Comparison of ENCODE assay signal across 2 cellular contexts in the genomic region with DNA sequence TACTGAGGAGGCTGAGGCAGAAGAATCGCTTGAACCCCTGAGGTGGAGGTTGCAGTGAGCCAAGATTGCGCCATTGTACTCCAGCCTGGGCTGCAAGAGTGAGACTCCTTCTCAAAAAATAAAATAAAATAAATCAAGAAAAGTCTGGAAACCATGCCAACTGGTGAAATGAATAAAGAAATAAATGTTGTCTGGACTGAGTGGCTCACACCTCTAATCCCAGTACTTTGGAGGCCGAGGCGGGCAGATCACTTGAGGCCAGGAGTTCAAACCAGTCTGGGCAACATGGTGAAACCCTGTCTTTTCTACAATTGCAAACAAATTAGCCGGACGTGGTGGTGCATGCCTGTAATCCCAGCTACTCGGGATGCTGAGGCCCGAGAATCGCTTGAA.
TF ChIP-seq lines count a peak whose summit lies in the region.

No MANE protein-coding gene starts in this region.

TF ChIP-seq in K562, 482 proteins besides CTCF, POLR2A, EP300 and RAD21 (continued from another document and continues in another):
- TF ChIP-seq, protein P1, sequence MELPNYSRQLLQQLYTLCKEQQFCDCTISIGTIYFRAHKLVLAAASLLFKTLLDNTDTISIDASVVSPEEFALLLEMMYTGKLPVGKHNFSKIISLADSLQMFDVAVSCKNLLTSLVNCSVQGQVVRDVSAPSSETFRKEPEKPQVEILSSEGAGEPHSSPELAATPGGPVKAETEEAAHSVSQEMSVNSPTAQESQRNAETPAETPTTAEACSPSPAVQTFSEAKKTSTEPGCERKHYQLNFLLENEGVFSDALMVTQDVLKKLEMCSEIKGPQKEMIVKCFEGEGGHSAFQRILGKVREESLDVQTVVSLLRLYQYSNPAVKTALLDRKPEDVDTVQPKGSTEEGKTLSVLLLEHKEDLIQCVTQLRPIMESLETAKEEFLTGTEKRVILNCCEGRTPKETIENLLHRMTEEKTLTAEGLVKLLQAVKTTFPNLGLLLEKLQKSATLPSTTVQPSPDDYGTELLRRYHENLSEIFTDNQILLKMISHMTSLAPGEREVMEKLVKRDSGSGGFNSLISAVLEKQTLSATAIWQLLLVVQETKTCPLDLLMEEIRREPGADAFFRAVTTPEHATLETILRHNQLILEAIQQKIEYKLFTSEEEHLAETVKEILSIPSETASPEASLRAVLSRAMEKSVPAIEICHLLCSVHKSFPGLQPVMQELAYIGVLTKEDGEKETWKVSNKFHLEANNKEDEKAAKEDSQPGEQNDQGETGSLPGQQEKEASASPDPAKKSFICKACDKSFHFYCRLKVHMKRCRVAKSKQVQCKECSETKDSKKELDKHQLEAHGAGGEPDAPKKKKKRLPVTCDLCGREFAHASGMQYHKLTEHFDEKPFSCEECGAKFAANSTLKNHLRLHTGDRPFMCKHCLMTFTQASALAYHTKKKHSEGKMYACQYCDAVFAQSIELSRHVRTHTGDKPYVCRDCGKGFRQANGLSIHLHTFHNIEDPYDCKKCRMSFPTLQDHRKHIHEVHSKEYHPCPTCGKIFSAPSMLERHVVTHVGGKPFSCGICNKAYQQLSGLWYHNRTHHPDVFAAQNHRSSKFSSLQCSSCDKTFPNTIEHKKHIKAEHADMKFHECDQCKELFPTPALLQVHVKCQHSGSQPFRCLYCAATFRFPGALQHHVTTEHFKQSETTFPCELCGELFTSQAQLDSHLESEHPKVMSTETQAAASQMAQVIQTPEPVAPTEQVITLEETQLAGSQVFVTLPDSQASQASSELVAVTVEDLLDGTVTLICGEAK (IDR thresholded peaks at IDR 0.05): peak; percentile 57; the same call in 1 of the 2 replicates
- TF ChIP-seq, protein P1 (CRISPR knock-in tag; IDR thresholded peaks at IDR 0.05): no peak
- TF ChIP-seq FOSL1 (tag; conservative IDR thresholded peaks at IDR 0.05) (no peak), ZNF699 (CRISPR knock-in tag; IDR thresholded peaks at IDR 0.05; ENCODE audit: insufficient replicate concordance) (no peak), CEBPG (CRISPR knock-in tag; IDR thresholded peaks at IDR 0.05) (no peak), CEBPG (tag; conservative IDR thresholded peaks at IDR 0.05 in 1 of 2, IDR thresholded peaks at IDR 0.05 in 1 of 2) (peak in 1 of 2 experiments; percentile 77; a peak in 3 of 4 replicates), XRCC5 (IDR thresholded peaks at IDR 0.05; ENCODE audit: low read depth, low read length) (no peak), CC2D1A (IDR thresholded peaks at IDR 0.05) (0 out of 2 replicates have a peak, but pooled peaks have one; percentile 31), DEAF1 (CRISPR knock-in tag; IDR thresholded peaks at IDR 0.05) (no peak), MAFK (IDR thresholded peaks at IDR 0.05; ENCODE audit: low read length) (no peak), SMARCA5 (IDR thresholded peaks at IDR 0.05) (peak; percentile 68), HDGF (IDR thresholded peaks at IDR 0.05) (peak; percentile 71; the same call in 1 of the 2 replicates), HDAC6 (IDR thresholded peaks at IDR 0.05; ENCODE audit: low read depth, low read length) (no peak)
- TF ChIP-seq, protein P2, sequence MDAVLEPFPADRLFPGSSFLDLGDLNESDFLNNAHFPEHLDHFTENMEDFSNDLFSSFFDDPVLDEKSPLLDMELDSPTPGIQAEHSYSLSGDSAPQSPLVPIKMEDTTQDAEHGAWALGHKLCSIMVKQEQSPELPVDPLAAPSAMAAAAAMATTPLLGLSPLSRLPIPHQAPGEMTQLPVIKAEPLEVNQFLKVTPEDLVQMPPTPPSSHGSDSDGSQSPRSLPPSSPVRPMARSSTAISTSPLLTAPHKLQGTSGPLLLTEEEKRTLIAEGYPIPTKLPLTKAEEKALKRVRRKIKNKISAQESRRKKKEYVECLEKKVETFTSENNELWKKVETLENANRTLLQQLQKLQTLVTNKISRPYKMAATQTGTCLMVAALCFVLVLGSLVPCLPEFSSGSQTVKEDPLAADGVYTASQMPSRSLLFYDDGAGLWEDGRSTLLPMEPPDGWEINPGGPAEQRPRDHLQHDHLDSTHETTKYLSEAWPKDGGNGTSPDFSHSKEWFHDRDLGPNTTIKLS (IDR thresholded peaks at IDR 0.05; ENCODE audit: borderline replicate concordance, low read depth): 0 out of 2 replicates have a peak, but pooled peaks have one; percentile 7

TF ChIP-seq in HepG2, 621 proteins besides CTCF, POLR2A, EP300 and RAD21 (continued from another document and continues in another):
- TF ChIP-seq, protein P3, sequence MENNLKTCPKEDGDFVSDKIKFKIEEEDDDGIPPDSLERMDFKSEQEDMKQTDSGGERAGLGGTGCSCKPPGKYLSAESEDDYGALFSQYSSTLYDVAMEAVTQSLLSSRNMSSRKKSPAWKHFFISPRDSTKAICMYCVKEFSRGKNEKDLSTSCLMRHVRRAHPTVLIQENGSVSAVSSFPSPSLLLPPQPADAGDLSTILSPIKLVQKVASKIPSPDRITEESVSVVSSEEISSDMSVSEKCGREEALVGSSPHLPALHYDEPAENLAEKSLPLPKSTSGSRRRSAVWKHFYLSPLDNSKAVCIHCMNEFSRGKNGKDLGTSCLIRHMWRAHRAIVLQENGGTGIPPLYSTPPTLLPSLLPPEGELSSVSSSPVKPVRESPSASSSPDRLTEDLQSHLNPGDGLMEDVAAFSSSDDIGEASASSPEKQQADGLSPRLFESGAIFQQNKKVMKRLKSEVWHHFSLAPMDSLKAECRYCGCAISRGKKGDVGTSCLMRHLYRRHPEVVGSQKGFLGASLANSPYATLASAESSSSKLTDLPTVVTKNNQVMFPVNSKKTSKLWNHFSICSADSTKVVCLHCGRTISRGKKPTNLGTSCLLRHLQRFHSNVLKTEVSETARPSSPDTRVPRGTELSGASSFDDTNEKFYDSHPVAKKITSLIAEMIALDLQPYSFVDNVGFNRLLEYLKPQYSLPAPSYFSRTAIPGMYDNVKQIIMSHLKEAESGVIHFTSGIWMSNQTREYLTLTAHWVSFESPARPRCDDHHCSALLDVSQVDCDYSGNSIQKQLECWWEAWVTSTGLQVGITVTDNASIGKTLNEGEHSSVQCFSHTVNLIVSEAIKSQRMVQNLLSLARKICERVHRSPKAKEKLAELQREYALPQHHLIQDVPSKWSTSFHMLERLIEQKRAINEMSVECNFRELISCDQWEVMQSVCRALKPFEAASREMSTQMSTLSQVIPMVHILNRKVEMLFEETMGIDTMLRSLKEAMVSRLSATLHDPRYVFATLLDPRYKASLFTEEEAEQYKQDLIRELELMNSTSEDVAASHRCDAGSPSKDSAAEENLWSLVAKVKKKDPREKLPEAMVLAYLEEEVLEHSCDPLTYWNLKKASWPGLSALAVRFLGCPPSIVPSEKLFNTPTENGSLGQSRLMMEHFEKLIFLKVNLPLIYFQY (CRISPR knock-in tag; IDR thresholded peaks at IDR 0.05; ENCODE audit: borderline replicate concordance): no peak
- TF ChIP-seq ZNF562 (CRISPR knock-in tag; IDR thresholded peaks at IDR 0.05; ENCODE audit: borderline replicate concordance) (no peak), MAFG (CRISPR knock-in tag; IDR thresholded peaks at IDR 0.05) (no peak), KDM5B (CRISPR knock-in tag; IDR thresholded peaks at IDR 0.05; ENCODE audit: borderline replicate concordance) (no peak), ZNF143 (CRISPR knock-in tag; IDR thresholded peaks at IDR 0.05) (no peak), ZSCAN30 (CRISPR knock-in tag; IDR thresholded peaks at IDR 0.05) (no peak), CREBL2 (CRISPR knock-in tag; IDR thresholded peaks at IDR 0.05; ENCODE audit: borderline replicate concordance) (no peak), HDAC6 (IDR thresholded peaks at IDR 0.05; ENCODE audit: low read depth, low read length) (no peak), ZFP1 (CRISPR knock-in tag; IDR thresholded peaks at IDR 0.05) (no peak), ZC3H13 (CRISPR knock-in tag; IDR thresholded peaks at IDR 0.05) (no peak), ZNF12 (CRISPR knock-in tag; IDR thresholded peaks at IDR 0.05) (no peak), CENPX (CRISPR knock-in tag; IDR thresholded peaks at IDR 0.05) (no peak), MED13 (CRISPR knock-in tag; IDR thresholded peaks at IDR 0.05) (no peak), ZMAT3 (CRISPR knock-in tag; conservative IDR thresholded peaks at IDR 0.05) (no peak), SIX4 (CRISPR knock-in tag; IDR thresholded peaks at IDR 0.05) (no peak), KLF16 (CRISPR knock-in tag; IDR thresholded peaks at IDR 0.05) (no peak), AGO1 (IDR thresholded peaks at IDR 0.05; ENCODE audit: low read depth, low read length, poor library complexity, severe bottlenecking) (no peak), ZNF574 (CRISPR knock-in tag; IDR thresholded peaks at IDR 0.05) (no peak), NR1H2 (CRISPR knock-in tag; IDR thresholded peaks at IDR 0.05; ENCODE audit: borderline replicate concordance, low read depth) (no peak), ONECUT2 (CRISPR knock-in tag; IDR thresholded peaks at IDR 0.05) (no peak), FOXP1 (IDR thresholded peaks at IDR 0.05) (no peak), FOXP1 (CRISPR knock-in tag; IDR thresholded peaks at IDR 0.05) (no peak), HMGA1 (CRISPR knock-in tag; conservative IDR thresholded peaks at IDR 0.05) (no peak), MYNN (CRISPR knock-in tag; IDR thresholded peaks at IDR 0.05; ENCODE audit: low read depth) (no peak)
- TF ChIP-seq, protein P4, sequence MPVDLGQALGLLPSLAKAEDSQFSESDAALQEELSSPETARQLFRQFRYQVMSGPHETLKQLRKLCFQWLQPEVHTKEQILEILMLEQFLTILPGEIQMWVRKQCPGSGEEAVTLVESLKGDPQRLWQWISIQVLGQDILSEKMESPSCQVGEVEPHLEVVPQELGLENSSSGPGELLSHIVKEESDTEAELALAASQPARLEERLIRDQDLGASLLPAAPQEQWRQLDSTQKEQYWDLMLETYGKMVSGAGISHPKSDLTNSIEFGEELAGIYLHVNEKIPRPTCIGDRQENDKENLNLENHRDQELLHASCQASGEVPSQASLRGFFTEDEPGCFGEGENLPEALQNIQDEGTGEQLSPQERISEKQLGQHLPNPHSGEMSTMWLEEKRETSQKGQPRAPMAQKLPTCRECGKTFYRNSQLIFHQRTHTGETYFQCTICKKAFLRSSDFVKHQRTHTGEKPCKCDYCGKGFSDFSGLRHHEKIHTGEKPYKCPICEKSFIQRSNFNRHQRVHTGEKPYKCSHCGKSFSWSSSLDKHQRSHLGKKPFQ (CRISPR knock-in tag; IDR thresholded peaks at IDR 0.05; ENCODE audit: insufficient replicate concordance): no peak
- TF ChIP-seq, protein P5, sequence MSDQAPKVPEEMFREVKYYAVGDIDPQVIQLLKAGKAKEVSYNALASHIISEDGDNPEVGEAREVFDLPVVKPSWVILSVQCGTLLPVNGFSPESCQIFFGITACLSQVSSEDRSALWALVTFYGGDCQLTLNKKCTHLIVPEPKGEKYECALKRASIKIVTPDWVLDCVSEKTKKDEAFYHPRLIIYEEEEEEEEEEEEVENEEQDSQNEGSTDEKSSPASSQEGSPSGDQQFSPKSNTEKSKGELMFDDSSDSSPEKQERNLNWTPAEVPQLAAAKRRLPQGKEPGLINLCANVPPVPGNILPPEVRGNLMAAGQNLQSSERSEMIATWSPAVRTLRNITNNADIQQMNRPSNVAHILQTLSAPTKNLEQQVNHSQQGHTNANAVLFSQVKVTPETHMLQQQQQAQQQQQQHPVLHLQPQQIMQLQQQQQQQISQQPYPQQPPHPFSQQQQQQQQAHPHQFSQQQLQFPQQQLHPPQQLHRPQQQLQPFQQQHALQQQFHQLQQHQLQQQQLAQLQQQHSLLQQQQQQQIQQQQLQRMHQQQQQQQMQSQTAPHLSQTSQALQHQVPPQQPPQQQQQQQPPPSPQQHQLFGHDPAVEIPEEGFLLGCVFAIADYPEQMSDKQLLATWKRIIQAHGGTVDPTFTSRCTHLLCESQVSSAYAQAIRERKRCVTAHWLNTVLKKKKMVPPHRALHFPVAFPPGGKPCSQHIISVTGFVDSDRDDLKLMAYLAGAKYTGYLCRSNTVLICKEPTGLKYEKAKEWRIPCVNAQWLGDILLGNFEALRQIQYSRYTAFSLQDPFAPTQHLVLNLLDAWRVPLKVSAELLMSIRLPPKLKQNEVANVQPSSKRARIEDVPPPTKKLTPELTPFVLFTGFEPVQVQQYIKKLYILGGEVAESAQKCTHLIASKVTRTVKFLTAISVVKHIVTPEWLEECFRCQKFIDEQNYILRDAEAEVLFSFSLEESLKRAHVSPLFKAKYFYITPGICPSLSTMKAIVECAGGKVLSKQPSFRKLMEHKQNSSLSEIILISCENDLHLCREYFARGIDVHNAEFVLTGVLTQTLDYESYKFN (CRISPR knock-in tag; conservative IDR thresholded peaks at IDR 0.05): no peak
